Comparison of ENCODE assay signal across 12 cellular contexts in genomic region chr12:46450279-46450748, GRCh38.
DNase-seq lines count a peak whose midpoint lies in the region; ATAC-seq, FAIRE-seq and TF ChIP-seq lines count a peak whose summit lies in the region.
"Had no signal": no experiment of that assay in that cellular context is flagged by ENCODE, and none has a peak within 500 bp of the region (broad histone marks: within the 10 kb centered on the region; RNA-seq: fewer than 3 reads in every experiment).

No MANE protein-coding gene starts in this region.

- H3K4me1 ChIP-seq in kidney (ENCODE audit: control insufficient read depth in 1 of 2, insufficient read depth in 1 of 2, low read depth in 1 of 2, low read length in 2 of 2): peaks cover 7 to 11% of the 10 kb centered on the region in 2 donors
- H3K4me1 ChIP-seq in thoracic aorta (ENCODE audit: control insufficient read depth in 1 of 2, low read depth in 2 of 2): peaks cover 10 to 25% of the 10 kb centered on the region in 2 donors
- H3K4me1 ChIP-seq in hepatocyte (ENCODE audit: insufficient read depth): peaks cover 17% of the 10 kb centered on the region

- no peak for FAIRE-seq in kidney (lab: Jason Lieb, UNC)
- FAIRE-seq: GM18507 had no signal

- no peaks in the 10 kb centered on the region for H3K9me2 ChIP-seq in hepatocyte (replicated peaks; ENCODE audit: insufficient read depth)

- H3K27ac ChIP-seq in kidney (ENCODE audit: low read depth in 2 of 2, low read length in 2 of 2): no peak overlapping the region
- H3K27ac ChIP-seq in thoracic aorta: peak overlapping the region; percentile 2 to 55
- no peak overlapping the region for H3K27ac ChIP-seq in hepatocyte

- H3K4me2 ChIP-seq in hepatocyte: no peak overlapping the region

- WGBS in hepatocyte (ENCODE audit: low lambda C conversion rate, missing lambda C conversion rate): 42% methylated on average over 1 of the region's 1 CpG

- DNase-seq in NCI-H82 (lab: John Stamatoyannopoulos, UW) (peak; percentile 12), NCI-H82 treated with DMSO at 0.1 percent for 48 hours (lab: John Stamatoyannopoulos, UW; ENCODE audit: unreplicated experiment) (no peak), UCSD-AML1 (lab: John Stamatoyannopoulos, UW; ENCODE audit: unreplicated experiment) (peak; percentile 68), kidney (peak; percentile 90), thoracic aorta (ENCODE audit: low spot score) (peak; percentile 62), NCI-H1048 (lab: John Stamatoyannopoulos, UW) (no peak), hepatocyte (ENCODE audit: low spot score) (no peak)
- DNase-seq: activated T-cell treated with anti-CD3 and anti-CD28 coated beads, Interleukin-2, amount 50 U/mL, for 1 hour; HCEC 1CT; midbrain had no signal

- TF ChIP-seq CTCF in kidney (IDR thresholded peaks at IDR 0.05; ENCODE audit: borderline replicate concordance, extremely low read depth, insufficient read depth) (no peak), thoracic aorta (IDR thresholded peaks at IDR 0.05) (no peak), hepatocyte (IDR thresholded peaks at IDR 0.05; ENCODE audit: poor library complexity) (no peak)

- intact Hi-C loops in kidney (cut with DNase I): no loop called here

- ATAC-seq in thoracic aorta (ENCODE audit: insufficient number of reproducible peaks, low FRiP score, low read depth): no peak
- no peak for ATAC-seq in GM18909 (IDR thresholded peaks at IDR 0.05; ENCODE audit: poor library complexity, unreplicated experiment)

- no peak overlapping the region for H3K9ac ChIP-seq in kidney (ENCODE audit: low read length in 2 of 2)

- H3K4me3 ChIP-seq in kidney (ENCODE audit: low read length in 2 of 2) (no peak overlapping the region), thoracic aorta (no peak overlapping the region), hepatocyte (no peak overlapping the region)

- H3K36me3 ChIP-seq in kidney (ENCODE audit: control insufficient read depth in 1 of 2, insufficient read depth in 2 of 2, low read length in 2 of 2) (no peaks in the 10 kb centered on the region), thoracic aorta (no peaks in the 10 kb centered on the region), hepatocyte (replicated peaks; ENCODE audit: insufficient read depth, low read depth) (no peaks in the 10 kb centered on the region)

- no peaks in the 10 kb centered on the region for H4K20me1 ChIP-seq in hepatocyte (ENCODE audit: insufficient read depth, poor library complexity, severe bottlenecking)

- H3K27me3 ChIP-seq in thoracic aorta (replicated peaks; ENCODE audit: insufficient read depth) (no peaks in the 10 kb centered on the region), hepatocyte (no peaks in the 10 kb centered on the region)

- H3K79me2 ChIP-seq in hepatocyte: no peaks in the 10 kb centered on the region

- no peak overlapping the region for H2AFZ ChIP-seq in hepatocyte

- H3K9me3 ChIP-seq in kidney (ENCODE audit: control insufficient read depth in 1 of 2, low read length in 2 of 2) (no peaks in the 10 kb centered on the region), thoracic aorta (no peaks in the 10 kb centered on the region), hepatocyte (ENCODE audit: low read depth) (no peaks in the 10 kb centered on the region)

Comparison
In these comparisons a context has a peak if more than half of its experiments do, and no peak if none do; other contexts are left out.
1. DNase-seq: peak in NCI-H82 (single experiment), UCSD-AML1 (single experiment), kidney (single experiment) and thoracic aorta (single experiment); none in NCI-H82 treated with DMSO at 0.1 percent for 48 hours (single experiment), NCI-H1048 (single experiment) and hepatocyte (single experiment).
2. H3K27ac ChIP-seq: peak in thoracic aorta (2 of 2); none in kidney (0 of 2) and hepatocyte (single experiment).